Comparison of ENCODE assay signal across 10 cellular contexts in the genomic region with DNA sequence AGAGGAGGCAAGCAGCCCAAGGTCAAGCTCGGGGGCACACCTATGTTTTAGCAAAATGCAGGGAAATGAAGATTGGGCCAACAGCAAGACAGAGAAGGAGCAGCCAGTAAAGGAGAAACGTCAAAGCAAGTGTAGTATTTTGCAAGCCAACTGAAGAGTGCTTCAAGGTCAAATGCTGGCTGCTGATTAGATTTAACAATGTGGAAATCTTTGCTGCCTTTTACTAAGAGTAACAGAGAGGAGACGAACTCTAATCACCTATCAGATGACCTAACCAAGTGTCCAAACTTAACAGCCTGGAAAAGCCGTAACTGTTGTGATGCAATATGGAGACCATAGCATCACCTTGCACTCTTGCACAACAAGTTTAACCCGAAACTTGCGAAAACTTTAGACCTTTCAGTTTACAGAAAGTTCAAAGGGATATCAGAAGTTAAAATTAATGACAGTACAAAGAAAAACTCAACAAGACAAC. TPM values are rescaled to one million over a fixed set of nuclear protein-coding genes. Genes with fewer than 3 reads are reported as not detected.
DNase-seq lines count a peak whose midpoint lies in the region; ATAC-seq and TF ChIP-seq lines count a peak whose summit lies in the region.
"Had no signal": no experiment of that assay in that cellular context is flagged by ENCODE, and none has a peak within 500 bp of the region (broad histone marks: within the 10 kb centered on the region; RNA-seq: fewer than 3 reads in every experiment).

No MANE protein-coding gene starts in this region.

- H3K9me2 ChIP-seq in GM23338 (ENCODE audit: insufficient read depth) = no peaks in the 10 kb centered on the region

- H3K79me2 ChIP-seq in GM23338 (replicated peaks; ENCODE audit: insufficient read depth) = no peaks in the 10 kb centered on the region; the same call in none of the 2 replicates

- intact Hi-C loops in psoas muscle (cut with DNase I) = no loop called here

- H3K4me3 ChIP-seq in GM23338 (no peak overlapping the region), fibroblast of mammary gland (ENCODE audit: control insufficient read depth, low read depth, low read length) (no peak overlapping the region), psoas muscle (no peak overlapping the region)

- TF ChIP-seq CTCF in GM23338 (conservative IDR thresholded peaks at IDR 0.05; ENCODE audit: low read depth in 2 of 2) (no peak), fibroblast of mammary gland (conservative IDR thresholded peaks at IDR 0.05; ENCODE audit: control insufficient read depth, insufficient read depth, low read depth, low read length) (no peak), psoas muscle (IDR thresholded peaks at IDR 0.05) (no peak), osteocyte (IDR thresholded peaks at IDR 0.05) (no peak)

- H3K4me1 Mint-ChIP-seq in GM23338 (peaks cover 16% of the 10 kb centered on the region), osteocyte (ENCODE audit: unreplicated experiment) (peaks cover 9% of the 10 kb centered on the region)

- H3K4me3 Mint-ChIP-seq in GM23338 = no peak overlapping the region
- no peak overlapping the region for H3K4me3 Mint-ChIP-seq in osteocyte (ENCODE audit: unreplicated experiment)

- H3K36me3 ChIP-seq in GM23338 (ENCODE audit: insufficient read depth) = peaks cover 13% of the 10 kb centered on the region
- peaks cover 9 to 55% of the 10 kb centered on the region in 2 donors for H3K36me3 ChIP-seq in psoas muscle (ENCODE audit: insufficient read depth in 1 of 2, low read depth in 1 of 2)

- no peaks in the 10 kb centered on the region; the same call in 1 of the 2 replicates for H3F3A ChIP-seq in GM23338 (replicated peaks; ENCODE audit: low read depth)

- H2AFZ ChIP-seq in GM23338 = no peak overlapping the region

- DNase-seq in GM23338 (ENCODE audit: low spot score) (no peak), NOMO-1 treated with dmso at 0.1 percent for 144 hours (lab: John Stamatoyannopoulos, UW; ENCODE audit: unreplicated experiment) (peak; percentile 43), fibroblast of mammary gland (ENCODE audit: low read depth) (peak; percentile 56), psoas muscle (no peak), foreskin melanocyte (no peak), ureter (ENCODE audit: low spot score) (no peak), osteocyte (ENCODE audit: extremely low spot score, unreplicated experiment) (no peak)

- H3K27ac ChIP-seq in GM23338 (ENCODE audit: low read depth) (peak overlapping the region; percentile 64; the same call in 1 of the 2 replicates), psoas muscle (peak overlapping the region; percentile 72)
- H3K27ac ChIP-seq: RWPE1 had no signal

- 28 to 48% (median 39%) methylated on average over 6 of the region's 6 CpGs for WGBS in psoas muscle, 3 donors

- ATAC-seq in GM23338 (no peak), psoas muscle (peak; percentile 77 to 88 (median 86)), GM19463 (IDR thresholded peaks at IDR 0.05; ENCODE audit: unreplicated experiment) (no peak)
- ATAC-seq: HCT116 had no signal

- no peaks in the 10 kb centered on the region for H4K20me1 ChIP-seq in GM23338 (replicated peaks; ENCODE audit: insufficient read depth)

- H3K27ac Mint-ChIP-seq in GM23338 (peak overlapping the region; percentile 56), osteocyte (ENCODE audit: unreplicated experiment) (no peak overlapping the region)

- H3K27me3 ChIP-seq in GM23338 (ENCODE audit: insufficient read depth) (no peaks in the 10 kb centered on the region), psoas muscle (ENCODE audit: insufficient read depth in 3 of 3, low read length in 2 of 3) (no peaks in the 10 kb centered on the region)

- H3K4me2 ChIP-seq in GM23338 = no peak overlapping the region

- H3K27me3 Mint-ChIP-seq in GM23338 (ENCODE audit: insufficient read depth, low read depth, poor library complexity) (peaks cover 2% of the 10 kb centered on the region), osteocyte (ENCODE audit: unreplicated experiment) (no peaks in the 10 kb centered on the region)

- H3K9me3 ChIP-seq in psoas muscle = no peaks in the 10 kb centered on the region

- peaks cover 53% of the 10 kb centered on the region for H3K36me3 Mint-ChIP-seq in GM23338 (ENCODE audit: low read depth)
- H3K36me3 Mint-ChIP-seq in osteocyte (ENCODE audit: unreplicated experiment) = peaks cover 48% of the 10 kb centered on the region

- H3K4me1 ChIP-seq in GM23338 (ENCODE audit: insufficient read depth) (no peaks in the 10 kb centered on the region), psoas muscle (peaks cover 45% of the 10 kb centered on the region)

- H3K9me3 Mint-ChIP-seq in GM23338 (no peaks in the 10 kb centered on the region), osteocyte (ENCODE audit: unreplicated experiment) (no peaks in the 10 kb centered on the region)

TF ChIP-seq in GM23338, 12 proteins besides CTCF, POLR2A, EP300 and RAD21:
- TF ChIP-seq POLR2AphosphoS5 (IDR thresholded peaks at IDR 0.05; ENCODE audit: low read depth) = peak; percentile 10; the same call in 1 of the 2 replicates
- TF ChIP-seq, protein P1, sequence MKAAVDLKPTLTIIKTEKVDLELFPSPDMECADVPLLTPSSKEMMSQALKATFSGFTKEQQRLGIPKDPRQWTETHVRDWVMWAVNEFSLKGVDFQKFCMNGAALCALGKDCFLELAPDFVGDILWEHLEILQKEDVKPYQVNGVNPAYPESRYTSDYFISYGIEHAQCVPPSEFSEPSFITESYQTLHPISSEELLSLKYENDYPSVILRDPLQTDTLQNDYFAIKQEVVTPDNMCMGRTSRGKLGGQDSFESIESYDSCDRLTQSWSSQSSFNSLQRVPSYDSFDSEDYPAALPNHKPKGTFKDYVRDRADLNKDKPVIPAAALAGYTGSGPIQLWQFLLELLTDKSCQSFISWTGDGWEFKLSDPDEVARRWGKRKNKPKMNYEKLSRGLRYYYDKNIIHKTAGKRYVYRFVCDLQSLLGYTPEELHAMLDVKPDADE (IDR thresholded peaks at IDR 0.05) = no peak

RNA-seq across cellular contexts. Expression of a gene that starts 30.4 kb away (rescaled TPM):
- total RNA-seq in GM23338 (2014; rRNA removed; shearing (Covaris generic)) = 57.4 and 62.1 TPM in 2 replicates
- polyA plus RNA-seq in GM23338 (2016; fragmentation: Nextera tagmentation; extraction: Ambion mirVana) (89.9 and 98.1 TPM in 2 replicates), psoas muscle (100 to 1,000 TPM in 1 of 3 donors, 10 to 100 TPM in 2; 65.0 to 127 (median 87.6) TPM)
- total RNA-seq in psoas muscle (100 to 1,000 TPM in 3 of 4 donors, 10 to 100 TPM in 1; 71.9 to 188 (median 141) TPM), ureter (38.5 TPM), osteocyte (67.6 and 68.1 TPM in 2 replicates)

Comparison
In these comparisons a context has a peak if more than half of its experiments do, and no peak if none do; other contexts are left out.
1. ATAC-seq: peak in psoas muscle (4 of 4); none in GM23338 (single experiment) and GM19463 (single experiment).
2. DNase-seq: peak in NOMO-1 treated with dmso at 0.1 percent for 144 hours (single experiment) and fibroblast of mammary gland (single experiment); none in GM23338 (single experiment), psoas muscle (0 of 2), foreskin melanocyte (single experiment), ureter (single experiment) and osteocyte (single experiment).